Comparison of ENCODE assay signal across 19 cellular contexts in the genomic region with DNA sequence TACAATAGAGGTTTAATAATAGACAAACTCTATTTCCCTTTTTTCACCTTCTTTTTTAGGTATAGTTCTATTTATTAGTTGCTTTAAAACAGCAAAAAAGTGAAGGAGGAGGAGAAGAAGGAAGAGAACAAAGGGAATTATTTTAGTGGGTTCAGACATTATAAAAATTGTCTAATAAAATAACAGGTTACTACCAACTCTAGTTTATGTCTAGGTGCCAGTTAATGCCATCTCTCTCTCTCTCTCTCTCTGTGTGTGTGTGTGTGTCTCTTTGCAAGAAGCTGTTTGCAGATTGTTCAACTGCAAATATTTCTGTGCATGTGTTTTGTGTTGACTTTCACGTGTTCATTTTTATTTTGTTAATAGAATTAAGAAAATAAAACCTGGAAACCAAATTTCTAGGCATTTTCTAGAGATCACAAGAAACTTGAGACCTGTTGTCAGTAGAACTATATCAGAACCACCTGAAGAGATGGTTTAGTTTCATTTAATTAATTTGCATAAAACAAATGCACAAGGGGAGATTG.
"Had no signal": no experiment of that assay in that cellular context is flagged by ENCODE, and none has a peak within 500 bp of the region (broad histone marks: within the 10 kb centered on the region; RNA-seq: fewer than 3 reads in every experiment).

No MANE protein-coding gene starts in this region.

- H3K4me3 Mint-ChIP-seq: activated CD8-positive, alpha-beta memory T cell treated with anti-CD3 and anti-CD28 coated beads, Interleukin-2, amount 10 ng/mL, durations not matched to agents 7 days and 5 days; activated naive CD8-positive, alpha-beta T cell treated with anti-CD3 and anti-CD28 coated beads for 36 hours; neural progenitor cell; stimulated activated naive CD8-positive, alpha-beta T cell treated with anti-CD3 and anti-CD28 coated beads, Interleukin-15, amount 100 ng/mL, for 72 hours had no signal

- H3K4me3 ChIP-seq: cardiac muscle cell, gastroesophageal sphincter, heart left ventricle, left ventricle myocardium inferior, mucosa of descending colon, neural progenitor cell, skin epidermis had no signal

- H3K36me3 ChIP-seq: cardiac muscle cell, gastroesophageal sphincter, heart left ventricle, left ventricle myocardium inferior, neural progenitor cell had no signal

- ATAC-seq: activated CD8-positive, alpha-beta memory T cell treated with anti-CD3 and anti-CD28 coated beads, Interleukin-2, amount 10 ng/mL, durations not matched to agents 7 days and 5 days had no signal

- H3K4me1 Mint-ChIP-seq: neural progenitor cell had no signal

- H3K27me3 Mint-ChIP-seq: activated naive CD8-positive, alpha-beta T cell treated with anti-CD3 and anti-CD28 coated beads for 36 hours; stimulated activated naive CD8-positive, alpha-beta T cell treated with anti-CD3 and anti-CD28 coated beads, Interleukin-15, amount 100 ng/mL, for 72 hours had no signal

- H3K27ac Mint-ChIP-seq: activated CD8-positive, alpha-beta memory T cell treated with anti-CD3 and anti-CD28 coated beads, Interleukin-2, amount 10 ng/mL, durations not matched to agents 7 days and 5 days; activated naive CD8-positive, alpha-beta T cell treated with anti-CD3 and anti-CD28 coated beads for 36 hours; neural progenitor cell; stimulated activated naive CD8-positive, alpha-beta T cell treated with anti-CD3 and anti-CD28 coated beads, Interleukin-15, amount 100 ng/mL, for 72 hours had no signal

- H3K27ac ChIP-seq: cardiac muscle cell, gastroesophageal sphincter, heart left ventricle, left ventricle myocardium inferior, neural progenitor cell, psoas muscle had no signal

- H3K9ac ChIP-seq: neural progenitor cell had no signal

- DNase-seq: activated CD4-positive, alpha-beta T cell treated with anti-CD3 and anti-CD28 coated beads, Interleukin-2, amount 50 U/mL, for 48 hours; activated CD8-positive, alpha-beta memory T cell treated with anti-CD3 and anti-CD28 coated beads, Interleukin-2, amount 10 ng/mL, durations not matched to agents 7 days and 5 days; activated naive CD4-positive, alpha-beta T cell; activated naive CD8-positive, alpha-beta T cell treated with anti-CD3 and anti-CD28 coated beads for 36 hours; amniotic stem cell; effector CD4-positive, alpha-beta T cell; heart left ventricle; left ventricle myocardium inferior; mucosa of descending colon; naive thymus-derived CD4-positive, alpha-beta T cell; psoas muscle; right cardiac atrium; stimulated activated CD4-positive, alpha-beta T cell treated with anti-CD3 and anti-CD28 coated beads, Interleukin-15, amount 100 ng/mL, for 24 hours; stimulated activated CD4-positive, alpha-beta T cell treated with anti-CD3 and anti-CD28 coated beads, Interleukin-2, amount 100 ng/mL, for 48 hours; stimulated activated naive CD8-positive, alpha-beta T cell treated with anti-CD3 and anti-CD28 coated beads, Interleukin-15, amount 100 ng/mL, for 72 hours had no signal

- H3K27me3 ChIP-seq: cardiac muscle cell, gastroesophageal sphincter, heart left ventricle, neural progenitor cell had no signal

- H3K36me3 Mint-ChIP-seq: activated CD8-positive, alpha-beta memory T cell treated with anti-CD3 and anti-CD28 coated beads, Interleukin-2, amount 10 ng/mL, durations not matched to agents 7 days and 5 days; naive thymus-derived CD4-positive, alpha-beta T cell; neural progenitor cell had no signal

- H3K9me3 Mint-ChIP-seq: activated naive CD8-positive, alpha-beta T cell treated with anti-CD3 and anti-CD28 coated beads for 36 hours; naive thymus-derived CD4-positive, alpha-beta T cell; neural progenitor cell; stimulated activated naive CD8-positive, alpha-beta T cell treated with anti-CD3 and anti-CD28 coated beads, Interleukin-15, amount 100 ng/mL, for 72 hours had no signal

- H3K9me3 ChIP-seq: gastroesophageal sphincter, heart left ventricle, left ventricle myocardium inferior, mucosa of descending colon, psoas muscle had no signal

- H3K4me1 ChIP-seq: gastroesophageal sphincter, left ventricle myocardium inferior, psoas muscle had no signal
